In genomic region chr7:443279-443833, GRCh38 we compare ENCODE assay signal across 21 cellular contexts.
"Had no signal": no experiment of that assay in that cellular context is flagged by ENCODE, and none has a peak within 500 bp of the region (broad histone marks: within the 10 kb centered on the region; RNA-seq: fewer than 3 reads in every experiment).

No MANE protein-coding gene starts in this region.

- DNase-seq: colonic mucosa; dermis blood vessel endothelial cell; dorsolateral prefrontal cortex; effector CD4-positive, alpha-beta T cell; effector memory CD4-positive, alpha-beta T cell; foreskin keratinocyte; gastrocnemius medialis; glutamatergic neuron; head of caudate nucleus; heart right ventricle; hippocampal formation; left cardiac atrium; left ventricle myocardium superior; lower lobe of right lung; mesenchymal stem cell; mucosa of descending colon had no signal

- H3K9me3 ChIP-seq: colonic mucosa, esophagus muscularis mucosa, gastrocnemius medialis, heart right ventricle, left lung, lower lobe of right lung, mucosa of descending colon had no signal

- ATAC-seq: foreskin keratinocyte, gastrocnemius medialis, heart right ventricle, left cardiac atrium, left lung, left ventricle myocardium superior, lower lobe of right lung, mucosa of descending colon had no signal

- H3K27ac ChIP-seq: colonic mucosa, dorsolateral prefrontal cortex, esophagus muscularis mucosa, foreskin keratinocyte, gastrocnemius medialis, heart right ventricle, left lung, lower lobe of right lung had no signal

- H3K4me3 ChIP-seq: colonic mucosa, dorsolateral prefrontal cortex, esophagus muscularis mucosa, gastrocnemius medialis, heart right ventricle, left lung, lower lobe of right lung, mucosa of descending colon had no signal

- FAIRE-seq: endothelial cell of umbilical vein, islet of Langerhans, keratinocyte had no signal

- H3K4me1 ChIP-seq: colonic mucosa, esophagus muscularis mucosa, foreskin keratinocyte, heart right ventricle, left lung, lower lobe of right lung had no signal

- H3K27me3 ChIP-seq: colonic mucosa, dorsolateral prefrontal cortex, esophagus muscularis mucosa, foreskin keratinocyte, gastrocnemius medialis, left lung had no signal

- H3K36me3 ChIP-seq: colonic mucosa, esophagus muscularis mucosa, gastrocnemius medialis, heart right ventricle, left lung, lower lobe of right lung had no signal
